8 cellular contexts compared by ENCODE assay signal in genomic region chr15:74901612-74902063, GRCh38. TPM values are rescaled to one million over a fixed set of nuclear protein-coding genes. Genes with fewer than 3 reads are reported as not detected.
DNase-seq lines count a peak whose midpoint lies in the region; ATAC-seq and TF ChIP-seq lines count a peak whose summit lies in the region.

No MANE protein-coding gene starts in this region.

- peaks cover 9% of the 10 kb centered on the region for H3K4me1 ChIP-seq in colonic mucosa

- H3K27ac ChIP-seq in colonic mucosa: no peak overlapping the region

- peaks cover 3% of the 10 kb centered on the region for H3K36me3 ChIP-seq in colonic mucosa

- no peaks in the 10 kb centered on the region for H3K9me3 ChIP-seq in colonic mucosa

- H3K4me3 ChIP-seq in colonic mucosa: no peak overlapping the region

- H3K27me3 ChIP-seq in colonic mucosa: no peaks in the 10 kb centered on the region

- H3K9ac ChIP-seq in colonic mucosa (ENCODE audit: low read depth in 2 of 2, low read length in 2 of 2): peak overlapping the region in 1 of 2 donors; percentile 30

- DNase-seq in NCI-H524 (lab: John Stamatoyannopoulos, UW): peak; percentile 23 to 51
- no peak for DNase-seq in NCI-H524 treated with DMSO at 0.1 percent for 48 hours (lab: John Stamatoyannopoulos, UW)
- peak; percentile 43 for DNase-seq in NCI-H1694 (lab: John Stamatoyannopoulos, UW)
- peak; percentile 62 for DNase-seq in activated CD4-positive, CD25-positive, alpha-beta regulatory T cell treated with anti-CD3 and anti-CD28 coated beads, Interleukin-2, amount 50 U/mL, for 72 hours
- DNase-seq in colonic mucosa: peak; percentile 75
- peak; percentile 54 to 58 for DNase-seq in lung microvascular endothelial cell (ENCODE audit: low read depth in 2 of 2)
- DNase-seq in stimulated activated CD8-positive, alpha-beta memory T cell treated with anti-CD3 and anti-CD28 coated beads, Interleukin-4, amount 100 ng/mL, for 48 hours: peak; percentile 74

- intact Hi-C loops in colonic mucosa (cut with DNase I): loop anchor here (5.0 kb wide), 4 partner anchors 36 to 119 kb away; partner anchors contain the start of genes COX5A, CSK and ULK3

- TF ChIP-seq CTCF in colonic mucosa (IDR thresholded peaks at IDR 0.05): peak; percentile 96

- no peak for ATAC-seq in HG02884 (IDR thresholded peaks at IDR 0.05; ENCODE audit: unreplicated experiment)

RNA-seq across cellular contexts. Expression of gene FAM219B, which starts 5.0 kb away (rescaled TPM):
- total RNA-seq in colonic mucosa: 10 to 100 TPM; 44.7 to 54.2 TPM
- 25.1 and 45.6 TPM in 2 replicates for total RNA-seq in lung microvascular endothelial cell

RNA-seq across cellular contexts. Expression of gene MPI, which starts 11.8 kb away (rescaled TPM):
- total RNA-seq in colonic mucosa (10 to 100 TPM; 50.7 to 68.0 TPM), lung microvascular endothelial cell (23.3 and 27.6 TPM in 2 replicates)

RNA-seq across cellular contexts. Expression of gene SCAMP2, which starts 28.5 kb away (rescaled TPM):
- 100 to 1,000 TPM; 152 to 204 TPM for total RNA-seq in colonic mucosa
- total RNA-seq in lung microvascular endothelial cell: 13.7 and 19.2 TPM in 2 replicates

RNA-seq across cellular contexts. Expression of gene COX5A, which starts 36.2 kb away (rescaled TPM):
- total RNA-seq in colonic mucosa: 100 to 1,000 TPM; 563 to 623 TPM
- 55.0 and 61.5 TPM in 2 replicates for total RNA-seq in lung microvascular endothelial cell

RNA-seq across cellular contexts. Expression of gene RPP25, which starts 54.9 kb away (rescaled TPM):
- total RNA-seq in colonic mucosa: 10 to 100 TPM in 1 of 2 donors, 1 to 10 TPM in 1; 7.8 to 25.5 TPM
- 16.6 and 26.0 TPM in 2 replicates for total RNA-seq in lung microvascular endothelial cell
